8 cellular contexts compared by ENCODE assay signal in genomic region chr22:29267858-29268510, GRCh38. TPM values are rescaled to one million over a fixed set of nuclear protein-coding genes. Genes with fewer than 3 reads are reported as not detected.
A peak's percentile ranks its signal among the peaks of the same experiment; 100 is the strongest.
DNase-seq lines count a peak whose midpoint lies in the region; ATAC-seq and TF ChIP-seq lines count a peak whose summit lies in the region.

A gene with protein sequence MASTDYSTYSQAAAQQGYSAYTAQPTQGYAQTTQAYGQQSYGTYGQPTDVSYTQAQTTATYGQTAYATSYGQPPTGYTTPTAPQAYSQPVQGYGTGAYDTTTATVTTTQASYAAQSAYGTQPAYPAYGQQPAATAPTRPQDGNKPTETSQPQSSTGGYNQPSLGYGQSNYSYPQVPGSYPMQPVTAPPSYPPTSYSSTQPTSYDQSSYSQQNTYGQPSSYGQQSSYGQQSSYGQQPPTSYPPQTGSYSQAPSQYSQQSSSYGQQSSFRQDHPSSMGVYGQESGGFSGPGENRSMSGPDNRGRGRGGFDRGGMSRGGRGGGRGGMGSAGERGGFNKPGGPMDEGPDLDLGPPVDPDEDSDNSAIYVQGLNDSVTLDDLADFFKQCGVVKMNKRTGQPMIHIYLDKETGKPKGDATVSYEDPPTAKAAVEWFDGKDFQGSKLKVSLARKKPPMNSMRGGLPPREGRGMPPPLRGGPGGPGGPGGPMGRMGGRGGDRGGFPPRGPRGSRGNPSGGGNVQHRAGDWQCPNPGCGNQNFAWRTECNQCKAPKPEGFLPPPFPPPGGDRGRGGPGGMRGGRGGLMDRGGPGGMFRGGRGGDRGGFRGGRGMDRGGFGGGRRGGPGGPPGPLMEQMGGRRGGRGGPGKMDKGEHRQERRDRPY (plus strand): TSS chr22:29268268. CDS start chr22:29268337, 69 bp downstream.
Gene RHBDD3, minus strand, starts transcription at chr22:29267981. Its CDS starts 2,355 bp downstream, at chr22:29265626.

- intact Hi-C loops in Panc1 (cut with micrococcal nuclease; ENCODE audit: unreplicated experiment) = no loop called here

- no peaks in the 10 kb centered on the region for H3K9me3 Mint-ChIP-seq in activated T-cell treated with anti-CD3 and anti-CD28 coated beads, Interleukin-2, amount 50 U/mL, for 4 hours

- no peaks in the 10 kb centered on the region for H3K27me3 Mint-ChIP-seq in activated T-cell treated with anti-CD3 and anti-CD28 coated beads, Interleukin-2, amount 50 U/mL, for 4 hours (ENCODE audit: low read depth)

- H3K9ac ChIP-seq in KMS-11 (peak within 1 kb of the TSS; percentile 100), muscle layer of colon (ENCODE audit: low read length) (peak within 1 kb of the TSS; percentile 92)

- in situ Hi-C loops in Panc1 (cut with HindIII; ENCODE audit: low pct_unique_long_range_greater_than_20kb, low sequenced_read_pairs) = no loop called here

- H3K4me1 Mint-ChIP-seq in activated T-cell treated with anti-CD3 and anti-CD28 coated beads, Interleukin-2, amount 50 U/mL, for 4 hours (ENCODE audit: low read depth) = peaks cover 43% of the 10 kb centered on the region

- peak; percentile 61 for ATAC-seq in GM21737 (IDR thresholded peaks at IDR 0.05; ENCODE audit: unreplicated experiment)
- ATAC-seq in Panc1 = peak; percentile 91
- ATAC-seq in activated T-cell treated with anti-CD3 and anti-CD28 coated beads, Interleukin-2, amount 50 U/mL, for 4 hours = peak; percentile 87 to 90
- peak; percentile 93 for ATAC-seq in esophagus mucosa

- H3K36me3 ChIP-seq in KMS-11 (ENCODE audit: insufficient read depth) (peaks cover 20% of the 10 kb centered on the region; the same call in 1 of the 2 replicates), Panc1 (ENCODE audit: control insufficient read depth, insufficient read depth, low read length) (peaks cover 33% of the 10 kb centered on the region), muscle layer of colon (ENCODE audit: insufficient read depth, low read length) (peaks cover 15% of the 10 kb centered on the region)

- CTCF ChIA-PET in Panc1 (lab: Charles Lee) = no interaction called here

- peak within 1 kb of the TSS; percentile 99 for H3K27ac ChIP-seq in KMS-11
- peak within 1 kb of the TSS; percentile 98 for H3K27ac ChIP-seq in Panc1 (ENCODE audit: low read length)
- peak within 1 kb of the TSS; percentile 99 for H3K27ac ChIP-seq in muscle layer of colon (ENCODE audit: low read depth, low read length)

- no TSS peak for BruUV-seq in Panc1 (replicated peaks; lab: Mats Ljungman, UMichigan)

- peaks cover 31% of the 10 kb centered on the region for H4K20me1 ChIP-seq in KMS-11 (ENCODE audit: insufficient read depth)

- peaks cover 44% of the 10 kb centered on the region for H3K36me3 Mint-ChIP-seq in activated T-cell treated with anti-CD3 and anti-CD28 coated beads, Interleukin-2, amount 50 U/mL, for 4 hours (ENCODE audit: insufficient read depth)

- DNase-seq in DMS53 (lab: John Stamatoyannopoulos, UW) = peak; percentile 91
- DNase-seq in Panc1 (ENCODE audit: low read depth, low spot score) = peak; percentile 48
- peak; percentile 96 for DNase-seq in activated T-cell treated with anti-CD3 and anti-CD28 coated beads, Interleukin-2, amount 50 U/mL, for 4 hours
- peak; percentile 90 to 96 for DNase-seq in stimulated activated CD8-positive, alpha-beta memory T cell treated with anti-CD3 and anti-CD28 coated beads, Interleukin-7, amount 100 ng/mL, for 1 hour (ENCODE audit: low read depth in 2 of 2)

- H3K4me1 ChIP-seq in KMS-11 (ENCODE audit: low read depth, poor library complexity, severe bottlenecking) = peaks cover 41% of the 10 kb centered on the region
- peaks cover 34% of the 10 kb centered on the region for H3K4me1 ChIP-seq in Panc1 (ENCODE audit: control insufficient read depth, insufficient read depth, low read length)
- peaks cover 51% of the 10 kb centered on the region for H3K4me1 ChIP-seq in muscle layer of colon (ENCODE audit: insufficient read depth, low read length)

- H3K4me3 ChIP-seq in KMS-11 (IDR thresholded peaks at IDR 0.05; ENCODE audit: insufficient read depth, low read depth, low read length) (no peak within 1 kb of the TSS), Panc1 (ENCODE audit: low read depth in 2 of 2, low read length in 2 of 2) (peak within 1 kb of the TSS; percentile 91 to 98), muscle layer of colon (ENCODE audit: low read depth in 1 of 2, low read length in 2 of 2) (peak within 1 kb of the TSS; percentile 93 to 98)

- peak within 1 kb of the TSS; percentile 96 for H2AFZ ChIP-seq in KMS-11 (ENCODE audit: low read depth)

- no peak for TF ChIP-seq CTCF in KMS-11 (conservative IDR thresholded peaks at IDR 0.05; ENCODE audit: low read depth, low read length)
- TF ChIP-seq CTCF in Panc1 (IDR thresholded peaks at IDR 0.05) = no peak

- H3K9me3 ChIP-seq in Panc1 (ENCODE audit: control insufficient read depth, insufficient read depth, low read depth, low read length) = no peaks in the 10 kb centered on the region
- H3K9me3 ChIP-seq in muscle layer of colon (ENCODE audit: low read length) = no peaks in the 10 kb centered on the region

- H3K4me3 Mint-ChIP-seq in activated T-cell treated with anti-CD3 and anti-CD28 coated beads, Interleukin-2, amount 50 U/mL, for 4 hours = peak within 1 kb of the TSS; percentile 96

- no peaks in the 10 kb centered on the region for H3K27me3 ChIP-seq in KMS-11 (ENCODE audit: insufficient read depth, low read depth)
- no peaks in the 10 kb centered on the region for H3K27me3 ChIP-seq in Panc1 (ENCODE audit: control insufficient read depth, insufficient read depth, low read length)
- H3K27me3 ChIP-seq in muscle layer of colon (ENCODE audit: control insufficient read depth in 1 of 2, insufficient read depth in 2 of 2, low read length in 2 of 2) = no peaks in the 10 kb centered on the region

- H3K79me2 ChIP-seq in KMS-11 (ENCODE audit: insufficient read depth, low read depth) = peaks cover 71% of the 10 kb centered on the region

- POLR2A ChIA-PET in Panc1 (lab: Charles Lee) = no interaction called here

- H3K4me2 ChIP-seq in KMS-11 = peak within 1 kb of the TSS; percentile 95

RNA-seq across cellular contexts. Expression of the first gene that starts in this region (rescaled TPM):
- 272 TPM for total RNA-seq in Panc1 (2021; ENCODE audit: unreplicated experiment)
- polyA plus RNA-seq in Panc1 (2012; ENCODE audit: insufficient read length) = 240 TPM
- total RNA-seq in activated T-cell treated with anti-CD3 and anti-CD28 coated beads, Interleukin-2, amount 50 U/mL, for 4 hours = 100 to 1,000 TPM; 458 to 522 (median 474) TPM
- 127 TPM for total RNA-seq in esophagus mucosa

RNA-seq across cellular contexts. Expression of gene RHBDD3, which starts in this region (rescaled TPM):
- total RNA-seq in Panc1 (2021; ENCODE audit: unreplicated experiment) = 49.6 TPM
- polyA plus RNA-seq in Panc1 (2012; ENCODE audit: insufficient read length) = 48.2 TPM
- total RNA-seq in activated T-cell treated with anti-CD3 and anti-CD28 coated beads, Interleukin-2, amount 50 U/mL, for 4 hours = 10 to 100 TPM; 52.0 to 61.0 (median 56.8) TPM
- 10.4 TPM for total RNA-seq in esophagus mucosa
